In the genomic region with DNA sequence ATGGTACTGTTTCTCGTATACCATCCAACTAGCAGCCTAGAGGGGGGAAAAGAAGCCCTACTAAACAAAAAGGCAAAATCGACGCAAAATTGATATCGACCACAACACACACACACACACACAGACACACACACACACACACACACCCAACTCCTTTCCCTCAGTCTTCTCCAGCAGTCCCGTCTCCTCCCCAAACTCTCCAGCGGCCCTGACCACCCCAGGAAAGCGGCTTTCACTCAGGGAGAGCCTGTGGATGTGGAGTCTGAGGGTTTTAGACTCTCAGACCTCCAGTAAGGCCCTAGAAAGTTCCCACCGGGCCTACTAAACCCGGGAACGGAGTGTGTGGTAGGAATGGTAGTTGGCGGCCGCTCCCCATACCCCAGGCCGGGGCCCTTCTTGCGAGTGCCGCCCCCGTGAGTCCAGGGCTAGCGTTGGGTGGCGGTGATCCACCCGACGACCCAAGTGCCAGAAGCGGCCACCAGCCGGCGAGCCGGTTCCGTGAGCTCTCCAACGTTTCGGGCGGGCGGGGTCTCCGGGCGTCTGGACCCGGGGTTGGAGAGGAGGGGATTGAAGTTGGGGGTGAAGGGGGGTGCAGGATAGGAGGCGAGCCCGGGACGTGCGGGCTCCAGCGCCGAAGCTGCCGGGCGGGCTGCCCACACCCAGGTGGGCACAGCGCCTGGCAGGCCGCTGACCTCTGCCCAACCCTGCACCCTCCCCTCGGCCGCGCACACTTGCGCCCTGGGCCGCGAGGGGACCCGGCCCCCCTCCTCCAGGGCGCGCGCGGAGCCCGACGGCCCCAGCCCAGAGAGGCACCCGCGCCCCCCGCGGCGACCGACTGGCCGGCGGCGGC, we compare ENCODE assay signal across 27 cellular contexts. TPM values are rescaled to one million over a fixed set of nuclear protein-coding genes. Genes with fewer than 3 reads are reported as not detected.
DNase-seq lines count a peak whose midpoint lies in the region; ATAC-seq and TF ChIP-seq lines count a peak whose summit lies in the region.
"Had no signal": no experiment of that assay in that cellular context is flagged by ENCODE, and none has a peak within 500 bp of the region (broad histone marks: within the 10 kb centered on the region; RNA-seq: fewer than 3 reads in every experiment).

No MANE protein-coding gene starts in this region.

- H3K9me3 ChIP-seq in iPS-18a (ENCODE audit: control insufficient read depth, low read depth, low read length) (no peaks in the 10 kb centered on the region), trophoblast cell (ENCODE audit: insufficient read depth, low read depth, low read length) (no peaks in the 10 kb centered on the region)
- H3K9me3 ChIP-seq: left lung, thoracic aorta had no signal

- peaks cover 2% of the 10 kb centered on the region for H3K79me1 ChIP-seq in trophoblast cell (ENCODE audit: low read length)

- H4K91ac ChIP-seq in trophoblast cell (ENCODE audit: low read depth, low read length): no peak overlapping the region

- H3K4me3 ChIP-seq in H7 (ENCODE audit: insufficient read depth, low read depth, low read length) (peak overlapping the region; percentile 39), iPS-18a (ENCODE audit: low read length) (peak overlapping the region; percentile 20), trophoblast cell (ENCODE audit: low read depth, low read length) (no peak overlapping the region)
- H3K4me3 ChIP-seq: BLaER1, K562, thoracic aorta had no signal

- H3K79me2 ChIP-seq in trophoblast cell (ENCODE audit: control insufficient read depth, insufficient read depth, low read length, poor library complexity): no peaks in the 10 kb centered on the region

- no peak overlapping the region for H3K4ac ChIP-seq in trophoblast cell (ENCODE audit: low read depth, low read length)

- no peak overlapping the region for H3K18ac ChIP-seq in trophoblast cell (ENCODE audit: low read length)

- H3K27me3 ChIP-seq in H7 (ENCODE audit: control insufficient read depth, insufficient read depth, low read length) (peaks cover 80% of the 10 kb centered on the region), iPS-18a (ENCODE audit: control insufficient read depth, insufficient read depth, low read length) (peaks cover 97% of the 10 kb centered on the region), trophoblast cell (ENCODE audit: insufficient read depth, low read length) (peaks cover 46% of the 10 kb centered on the region)

- H3K36me3 Mint-ChIP-seq in brain: peaks cover 16% of the 10 kb centered on the region
- peaks cover 16% of the 10 kb centered on the region for H3K36me3 Mint-ChIP-seq in stimulated activated effector memory CD8-positive, alpha-beta T cell treated with anti-CD3 and anti-CD28 coated beads, Interleukin-12 subunit alpha, Interleukin-12 subunit beta, amount 100 ng/mL, for 72 hours

- no CpG with 5 or more reads among the region's 64 CpGs for WGBS in trophoblast cell (ENCODE audit: extremely low coverage, insufficient coverage, insufficient read length)

- H3K27ac ChIP-seq in iPS-18a (ENCODE audit: low read length) (no peak overlapping the region), trophoblast cell (ENCODE audit: low read depth, low read length) (no peak overlapping the region)
- H3K27ac ChIP-seq: BLaER1, cardiac muscle cell, left lung, thoracic aorta had no signal

- peaks cover 81% of the 10 kb centered on the region for H3K4me1 Mint-ChIP-seq in brain
- peaks cover 25% of the 10 kb centered on the region for H3K4me1 Mint-ChIP-seq in stimulated activated effector memory CD8-positive, alpha-beta T cell treated with anti-CD3 and anti-CD28 coated beads, Interleukin-12 subunit alpha, Interleukin-12 subunit beta, amount 100 ng/mL, for 72 hours

- H3K23ac ChIP-seq in trophoblast cell (ENCODE audit: low read length): no peak overlapping the region

- peak overlapping the region; percentile 40 to 98 (median 74) for H3K27ac Mint-ChIP-seq in brain
- H3K27ac Mint-ChIP-seq in stimulated activated effector memory CD8-positive, alpha-beta T cell treated with anti-CD3 and anti-CD28 coated beads, Interleukin-12 subunit alpha, Interleukin-12 subunit beta, amount 100 ng/mL, for 72 hours: no peak overlapping the region
- H3K27ac Mint-ChIP-seq: activated B cell treated with CpG ODN at 0.5 μM for 24 hours; dendritic cell treated with granulocyte-macrophage colony-stimulating factor and Interleukin-4, amounts not matched to agents 40 ng/mL and 50 ng/mL, for 4 days had no signal

- no peak overlapping the region for H2BK5ac ChIP-seq in trophoblast cell (ENCODE audit: low read depth, low read length, poor library complexity)

- no peak for TF ChIP-seq CTCF in brain (conservative IDR thresholded peaks at IDR 0.05)

- H3K14ac ChIP-seq in trophoblast cell (ENCODE audit: low read length): no peak overlapping the region

- peak; percentile 89 for DNase-seq in H7
- DNase-seq in trophoblast cell: peak in 1 of 2 donors; percentile 22
- no peak for DNase-seq in stimulated activated effector memory CD8-positive, alpha-beta T cell treated with anti-CD3 and anti-CD28 coated beads, Interleukin-12 subunit alpha, Interleukin-12 subunit beta, amount 100 ng/mL, for 72 hours (ENCODE audit: low spot score in 2 of 2)
- no peak for DNase-seq in NCI-H1694 treated with DMSO at 0.1 percent for 48 hours (lab: John Stamatoyannopoulos, UW)
- DNase-seq in CD1c-positive myeloid dendritic cell (ENCODE audit: extremely low spot score): no peak
- no peak for DNase-seq in DMS79 treated with DMSO at 0.1 percent for 48 hours (lab: John Stamatoyannopoulos, UW)
- DNase-seq: activated B cell treated with CpG ODN at 0.5 μM for 24 hours; activated CD4-positive, alpha-beta T cell treated with anti-CD3 and anti-CD28 coated beads, Interleukin-2, amount 50 U/mL, for 4 hours; activated naive CD4-positive, alpha-beta T cell treated with anti-CD3 and anti-CD28 coated beads, Interleukin-2, amount 10 ng/mL, durations not matched to agents 7 days and 5 days; EL; head of caudate nucleus; mesendoderm; NCI-H1417; NCI-H2081 treated with DMSO at 0.1 percent for 48 hours; NCI-H345; NCI-H774 had no signal

- peaks cover 46% of the 10 kb centered on the region for H3K27me3 Mint-ChIP-seq in brain

- peaks cover 0 to 2% (median 0%) of the 10 kb centered on the region in 5 experiments for H3K9me3 Mint-ChIP-seq in brain
- no peaks in the 10 kb centered on the region for H3K9me3 Mint-ChIP-seq in stimulated activated effector memory CD8-positive, alpha-beta T cell treated with anti-CD3 and anti-CD28 coated beads, Interleukin-12 subunit alpha, Interleukin-12 subunit beta, amount 100 ng/mL, for 72 hours
- H3K9me3 Mint-ChIP-seq: activated B cell treated with CpG ODN at 0.5 μM for 24 hours; activated naive CD4-positive, alpha-beta T cell treated with anti-CD3 and anti-CD28 coated beads, Interleukin-2, amount 10 ng/mL, durations not matched to agents 7 days and 5 days; activated T-helper 1 cell treated with anti-CD3 and anti-CD28 coated beads, Interleukin-12 subunit alpha, Interleukin-12 subunit beta, Interleukin-2, Interleukin-4 antibody, amounts not matched to agents 30 ng/mL and 10 ng/mL and 1 ng/mL, durations not matched to agents 14 hours and 24 hours and 36 hours; dendritic cell treated with granulocyte-macrophage colony-stimulating factor and Interleukin-4, amounts not matched to agents 40 ng/mL and 50 ng/mL, for 4 days; T-helper 2 cell treated with Interferon-gamma antibody and Interleukin-4, amounts not matched to agents 5 μg/mL and 100 μg/mL, for 36 hours had no signal

- H3K36me3 ChIP-seq in H7 (replicated peaks; ENCODE audit: control insufficient read depth, insufficient read depth, low read length) (no peaks in the 10 kb centered on the region), iPS-18a (ENCODE audit: control insufficient read depth, low read depth, low read length) (no peaks in the 10 kb centered on the region), trophoblast cell (ENCODE audit: control insufficient read depth in 1 of 2, insufficient read depth in 2 of 2, low read length in 2 of 2) (no peaks in the 10 kb centered on the region)
- H3K36me3 ChIP-seq: BLaER1, cardiac muscle cell, left lung, thoracic aorta had no signal

- no peak overlapping the region for H2AK5ac ChIP-seq in trophoblast cell (ENCODE audit: low read length)

- H4K12ac ChIP-seq in trophoblast cell (ENCODE audit: low read depth, low read length): peak overlapping the region; percentile 70

- H2BK12ac ChIP-seq in trophoblast cell (ENCODE audit: low read length): no peak overlapping the region

- no peak overlapping the region for H4K8ac ChIP-seq in trophoblast cell (ENCODE audit: low read depth, low read length)

- H2AFZ ChIP-seq in trophoblast cell (ENCODE audit: insufficient read depth, low read length, poor library complexity): no peak overlapping the region

- ATAC-seq in stimulated activated effector memory CD8-positive, alpha-beta T cell treated with anti-CD3 and anti-CD28 coated beads, Interleukin-12 subunit alpha, Interleukin-12 subunit beta, amount 100 ng/mL, for 72 hours: no peak
- ATAC-seq: K562, left lung had no signal

- H2BK120ac ChIP-seq in trophoblast cell (ENCODE audit: insufficient read depth, low read length, poor library complexity): no peak overlapping the region

- H3K9ac ChIP-seq in iPS-18a (ENCODE audit: low read length) (no peak overlapping the region), trophoblast cell (ENCODE audit: low read length) (no peak overlapping the region)
- H3K9ac ChIP-seq: BLaER1 had no signal

- H3K4me1 ChIP-seq in iPS-18a (ENCODE audit: control insufficient read depth, low read depth, low read length) (peaks cover 48% of the 10 kb centered on the region), trophoblast cell (ENCODE audit: control insufficient read depth in 1 of 2, insufficient read depth in 2 of 2, low read length in 2 of 2) (peaks cover 6 to 11% of the 10 kb centered on the region in 2 experiments)
- H3K4me1 ChIP-seq: BLaER1 had no signal

- peak overlapping the region; percentile 41 to 82 (median 70) for H3K4me3 Mint-ChIP-seq in brain
- H3K4me3 Mint-ChIP-seq in stimulated activated effector memory CD8-positive, alpha-beta T cell treated with anti-CD3 and anti-CD28 coated beads, Interleukin-12 subunit alpha, Interleukin-12 subunit beta, amount 100 ng/mL, for 72 hours: no peak overlapping the region

- peak overlapping the region; percentile 76 for H3K4me2 ChIP-seq in trophoblast cell (ENCODE audit: low read length)
- H3K4me2 ChIP-seq: BLaER1 had no signal

RNA-seq across cellular contexts. Expression of a gene that starts 13.7 kb away (rescaled TPM):
- not detected in 2 replicates for total RNA-seq in H7 (2014; rRNA removed; shearing (Covaris generic))
- 1.6 TPM for polyA plus RNA-seq in brain (ENCODE audit: insufficient read depth, low read depth, low replicate concordance)
- polyA plus RNA-seq in trophoblast cell (2013): 0.03 TPM in 1 of 2 replicates, not detected in the other
- total RNA-seq: activated B cell treated with CpG ODN at 0.5 μM for 24 hours; activated T-helper 1 cell treated with anti-CD3 and anti-CD28 coated beads, Interleukin-12 subunit alpha, Interleukin-12 subunit beta, Interleukin-2, Interleukin-4 antibody, amounts not matched to agents 30 ng/mL and 10 ng/mL and 1 ng/mL, durations not matched to agents 14 hours and 24 hours and 36 hours; cardiac muscle cell; K562; MCF 10A; thoracic aorta had no signal
- polyA plus RNA-seq: cardiac muscle cell had no signal
